9 cellular contexts compared by ENCODE assay signal in the genomic region with DNA sequence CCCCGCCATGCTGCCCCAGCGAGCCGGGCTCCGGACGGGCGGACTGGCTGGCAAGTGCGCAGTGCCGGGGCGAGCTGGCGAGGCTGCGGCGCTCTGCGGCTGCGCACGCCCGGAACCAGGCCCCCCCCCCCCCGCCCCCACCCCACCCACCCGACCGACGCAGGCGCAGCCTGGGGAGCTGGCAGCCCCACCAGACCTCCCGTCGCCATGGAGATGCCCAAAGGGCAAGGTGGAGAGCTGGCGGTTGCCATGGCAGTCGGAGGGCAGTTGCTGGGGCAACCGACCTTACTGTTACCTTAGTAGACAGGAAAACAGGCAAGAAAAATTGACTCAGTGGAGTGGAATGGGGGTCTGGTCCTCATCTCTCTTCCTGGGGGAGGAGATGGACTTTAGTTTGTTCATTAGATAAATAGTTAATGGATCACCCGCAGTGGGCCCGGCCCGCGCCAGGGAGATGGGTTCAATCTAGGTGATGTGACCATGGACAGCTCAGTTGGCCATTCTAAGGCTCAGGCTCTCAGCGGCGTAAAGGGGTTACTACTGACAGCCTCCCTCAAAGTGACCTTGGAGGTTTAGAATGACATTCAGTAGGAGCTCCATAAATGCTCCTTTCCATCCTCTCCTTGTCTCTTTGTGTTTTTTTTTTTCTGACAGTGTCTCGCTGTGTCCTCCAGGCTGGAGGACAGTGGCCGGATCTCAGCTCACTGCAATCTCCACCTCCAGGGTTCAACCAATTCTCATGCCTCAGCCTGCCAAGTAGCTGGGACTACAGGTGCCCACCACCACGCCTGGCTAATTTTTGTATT. TPM values are rescaled to one million over a fixed set of nuclear protein-coding genes. Genes with fewer than 3 reads are reported as not detected.
DNase-seq lines count a peak whose midpoint lies in the region; ATAC-seq and TF ChIP-seq lines count a peak whose summit lies in the region.
"Had no signal": no experiment of that assay in that cellular context is flagged by ENCODE, and none has a peak within 500 bp of the region (broad histone marks: within the 10 kb centered on the region; RNA-seq: fewer than 3 reads in every experiment).

A gene with protein sequence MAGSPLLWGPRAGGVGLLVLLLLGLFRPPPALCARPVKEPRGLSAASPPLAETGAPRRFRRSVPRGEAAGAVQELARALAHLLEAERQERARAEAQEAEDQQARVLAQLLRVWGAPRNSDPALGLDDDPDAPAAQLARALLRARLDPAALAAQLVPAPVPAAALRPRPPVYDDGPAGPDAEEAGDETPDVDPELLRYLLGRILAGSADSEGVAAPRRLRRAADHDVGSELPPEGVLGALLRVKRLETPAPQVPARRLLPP (minus strand): TSS at position 87 of the 806 bp plus-strand sequence. CDS start 78 bp downstream, at position 9.

- H3K27ac Mint-ChIP-seq in CD4-positive, alpha-beta T cell: peak within 1 kb of the TSS; percentile 6
- H3K27ac Mint-ChIP-seq in activated CD4-positive, alpha-beta T cell treated with anti-CD3 and anti-CD28 coated beads, Interleukin-2, amount 10 ng/mL, durations not matched to agents 24 days and 14 days: peak within 1 kb of the TSS; percentile 36

- BruUV-seq in PC-9 (replicated peaks; lab: Mats Ljungman, UMichigan): no TSS peak

- peaks cover 24% of the 10 kb centered on the region for H3K27me3 ChIP-seq in CD4-positive, alpha-beta T cell (ENCODE audit: control insufficient read depth, insufficient read depth, low read length)
- no peaks in the 10 kb centered on the region for H3K27me3 ChIP-seq in PC-9 (ENCODE audit: insufficient read depth, low read depth)

- peaks cover 17% of the 10 kb centered on the region for H3K4me1 Mint-ChIP-seq in CD4-positive, alpha-beta T cell (ENCODE audit: low read depth)
- peaks cover 11% of the 10 kb centered on the region for H3K4me1 Mint-ChIP-seq in activated CD4-positive, alpha-beta T cell treated with anti-CD3 and anti-CD28 coated beads, Interleukin-2, amount 10 ng/mL, durations not matched to agents 24 days and 14 days

- H3K9me3 Mint-ChIP-seq in CD4-positive, alpha-beta T cell: no peaks in the 10 kb centered on the region
- no peaks in the 10 kb centered on the region for H3K9me3 Mint-ChIP-seq in activated CD4-positive, alpha-beta T cell treated with anti-CD3 and anti-CD28 coated beads, Interleukin-2, amount 10 ng/mL, durations not matched to agents 24 days and 14 days

- peak within 1 kb of the TSS; percentile 72 for H3K4me3 Mint-ChIP-seq in CD4-positive, alpha-beta T cell
- peak within 1 kb of the TSS; percentile 84 for H3K4me3 Mint-ChIP-seq in activated CD4-positive, alpha-beta T cell treated with anti-CD3 and anti-CD28 coated beads, Interleukin-2, amount 10 ng/mL, durations not matched to agents 24 days and 14 days

- no peak within 1 kb of the TSS for H3K4me2 ChIP-seq in PC-9

- no peak within 1 kb of the TSS for H3K27ac ChIP-seq in CD4-positive, alpha-beta T cell (ENCODE audit: low read depth, low read length)
- H3K27ac ChIP-seq in PC-9: no peak within 1 kb of the TSS

- intact Hi-C loops in CD4-positive, alpha-beta T cell (cut with DNase I, micrococcal nuclease): loop anchor here in 1 of 2 experiments (10.0 kb wide), 1 partner anchor 49 kb away; no protein-coding TSS in a partner anchor
- intact Hi-C loops in activated CD4-positive, alpha-beta T cell treated with anti-CD3 and anti-CD28 coated beads, Interleukin-2, amount 10 ng/mL, durations not matched to agents 24 days and 14 days (cut with micrococcal nuclease): no loop called here
- intact Hi-C loops in PC-9 (cut with micrococcal nuclease; ENCODE audit: unreplicated experiment): no loop called here

- H3K27me3 Mint-ChIP-seq in CD4-positive, alpha-beta T cell: peaks cover 30% of the 10 kb centered on the region
- H3K27me3 Mint-ChIP-seq in activated CD4-positive, alpha-beta T cell treated with anti-CD3 and anti-CD28 coated beads, Interleukin-2, amount 10 ng/mL, durations not matched to agents 24 days and 14 days: peaks cover 39% of the 10 kb centered on the region

- peak in 7 of 10 experiments; percentile 11 to 60 (median 28) for DNase-seq in CD4-positive, alpha-beta T cell
- DNase-seq in NCI-H1092 treated with DMSO at 0.1 percent for 48 hours (lab: John Stamatoyannopoulos, UW): peak; percentile 82
- DNase-seq in activated CD4-positive, alpha-beta T cell treated with anti-CD3 and anti-CD28 coated beads, Interleukin-2, amount 10 ng/mL, durations not matched to agents 24 days and 14 days: peak; percentile 62
- peak; percentile 8 for DNase-seq in germinal center (ENCODE audit: low spot score)
- DNase-seq in skeletal muscle cell (ENCODE audit: low read depth): no peak
- DNase-seq in PC-9: no peak
- DNase-seq in OCI-M2 (lab: John Stamatoyannopoulos, UW; ENCODE audit: unreplicated experiment): no peak

- H3K36me3 ChIP-seq in PC-9 (ENCODE audit: low read depth): no peaks in the 10 kb centered on the region

- H3K9me3 ChIP-seq in CD4-positive, alpha-beta T cell (ENCODE audit: control insufficient read depth, low read length): no peaks in the 10 kb centered on the region
- no peaks in the 10 kb centered on the region for H3K9me3 ChIP-seq in PC-9 (ENCODE audit: insufficient read depth, low read depth)

- no peaks in the 10 kb centered on the region for H3K79me2 ChIP-seq in PC-9 (ENCODE audit: low read depth)

- H3K9me2 ChIP-seq in PC-9 (ENCODE audit: insufficient read depth): no peaks in the 10 kb centered on the region

- POLR2A ChIA-PET in CD4-positive, alpha-beta T cell (lab: Charles Lee): interaction anchor here (0.6 to 1.0 kb wide), 2 partner anchors 62 to 1132 kb away, joined by 3 read pairs; a partner anchor contains a TSS
- POLR2A ChIA-PET in PC-9 (lab: Charles Lee; ENCODE audit: unreplicated experiment): interaction anchor here (0.7 kb wide), 1 partner anchor 11 kb away, joined by 9 read pairs; no protein-coding TSS in a partner anchor

- TF ChIP-seq CTCF in CD4-positive, alpha-beta T cell (IDR thresholded peaks at IDR 0.05): no peak
- TF ChIP-seq CTCF in PC-9 (conservative IDR thresholded peaks at IDR 0.05): no peak

- peak; percentile 38 for ATAC-seq in CD4-positive, alpha-beta T cell (ENCODE audit: poor library complexity)
- ATAC-seq in HG02981 (IDR thresholded peaks at IDR 0.05; ENCODE audit: unreplicated experiment): no peak
- ATAC-seq: GM12878 had no signal

- H3K36me3 Mint-ChIP-seq in CD4-positive, alpha-beta T cell (ENCODE audit: low read depth): no peaks in the 10 kb centered on the region
- no peaks in the 10 kb centered on the region for H3K36me3 Mint-ChIP-seq in activated CD4-positive, alpha-beta T cell treated with anti-CD3 and anti-CD28 coated beads, Interleukin-2, amount 10 ng/mL, durations not matched to agents 24 days and 14 days (ENCODE audit: low read depth)

- H3F3A ChIP-seq in PC-9 (ENCODE audit: insufficient read depth, low read depth): no peaks in the 10 kb centered on the region

- H4K20me1 ChIP-seq in PC-9 (ENCODE audit: insufficient read depth): no peaks in the 10 kb centered on the region

- CTCF ChIA-PET in CD4-positive, alpha-beta T cell (lab: Charles Lee): no interaction called here
- CTCF ChIA-PET in PC-9 (lab: Charles Lee): no interaction called here

- H2AFZ ChIP-seq in PC-9: no peak within 1 kb of the TSS

- no peaks in the 10 kb centered on the region for H3K4me1 ChIP-seq in PC-9 (replicated peaks; ENCODE audit: insufficient read depth)

- peak within 1 kb of the TSS; percentile 30 for H3K4me3 ChIP-seq in skeletal muscle cell (ENCODE audit: low read depth, low read length)
- H3K4me3 ChIP-seq in PC-9: no peak within 1 kb of the TSS
- H3K4me3 ChIP-seq: GM12878 had no signal

RNA-seq across cellular contexts. Expression of the gene that starts here (rescaled TPM):
- 1 to 10 TPM; 3.5 to 4.9 TPM for total RNA-seq in CD4-positive, alpha-beta T cell
- 0.33 TPM in 1 of 2 replicates, not detected in the other for total RNA-seq in activated CD4-positive, alpha-beta T cell treated with anti-CD3 and anti-CD28 coated beads, Interleukin-2, amount 10 ng/mL, durations not matched to agents 24 days and 14 days
- total RNA-seq in PC-9 (2021): not detected in 2 replicates
- total RNA-seq: GM12878 had no signal

Comparison
In these comparisons a context has a peak if more than half of its experiments do, and no peak if none do; other contexts are left out.
1. Peak in DNase-seq in activated CD4-positive, alpha-beta T cell treated with anti-CD3 and anti-CD28 coated beads, Interleukin-2, amount 10 ng/mL, durations not matched to agents 24 days and 14 days; RNA of the gene not detected or under 1 TPM.
2. DNase-seq: peak in CD4-positive, alpha-beta T cell (7 of 10), NCI-H1092 treated with DMSO at 0.1 percent for 48 hours (single experiment) and germinal center (single experiment); none in skeletal muscle cell (single experiment), PC-9 (0 of 2) and OCI-M2 (single experiment).